ENCODE assay signal across 1 cellular context in genomic region chr7:73870041-73870492, GRCh38.
TF ChIP-seq lines count a peak whose summit lies in the region.

No MANE protein-coding gene starts in this region.

TF ChIP-seq in K562, 482 proteins besides CTCF, POLR2A, EP300 and RAD21:
- TF ChIP-seq ESRRA (IDR thresholded peaks at IDR 0.05; ENCODE audit: borderline replicate concordance, low read depth): peak; percentile 78; the same call in 1 of the 2 replicates
- TF ChIP-seq SNIP1 (IDR thresholded peaks at IDR 0.05; ENCODE audit: low read depth): no peak
- no peak for TF ChIP-seq SIRT6 (IDR thresholded peaks at IDR 0.05; ENCODE audit: low read depth, low read length)
- 0 out of 2 replicates have a peak, but pooled peaks have one; percentile 8 for TF ChIP-seq SPI1 (IDR thresholded peaks at IDR 0.05; ENCODE audit: borderline replicate concordance, low read depth, low read length)
- 0 out of 2 replicates have a peak, but pooled peaks have one; percentile 11 for TF ChIP-seq CTBP1 (IDR thresholded peaks at IDR 0.05; ENCODE audit: borderline replicate concordance)
- no peak for TF ChIP-seq XRCC3 (IDR thresholded peaks at IDR 0.05)
- peak; percentile 57; the same call in 1 of the 2 replicates for TF ChIP-seq NFIC (IDR thresholded peaks at IDR 0.05)
